Comparison of ENCODE assay signal across 30 cellular contexts in the genomic region with DNA sequence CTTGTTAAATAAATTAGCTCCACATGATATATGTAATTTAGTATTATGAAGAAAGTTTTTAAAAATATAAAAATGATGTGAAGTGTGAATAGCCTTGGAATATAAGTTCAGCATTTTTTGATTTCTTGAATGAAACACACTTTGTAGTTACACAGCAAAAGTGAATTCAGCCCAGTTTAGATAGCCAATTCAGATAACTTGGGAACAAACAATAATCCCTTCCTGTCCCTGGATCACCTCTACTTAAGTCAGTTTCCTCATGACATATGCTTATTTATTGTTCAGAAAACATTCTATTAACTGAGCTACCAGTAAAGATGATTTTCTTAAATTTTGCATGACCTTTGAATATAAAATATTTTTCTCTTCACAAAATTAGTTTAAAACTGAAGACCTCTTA.
"Had no signal": no experiment of that assay in that cellular context is flagged by ENCODE, and none has a peak within 500 bp of the region (broad histone marks: within the 10 kb centered on the region; RNA-seq: fewer than 3 reads in every experiment).

No MANE protein-coding gene starts in this region.

- H3K27me3 ChIP-seq: ascending aorta, breast epithelium, cardiac muscle cell, colonic mucosa, esophagus squamous epithelium had no signal

- ATAC-seq: activated CD4-positive, alpha-beta T cell treated with anti-CD3 and anti-CD28 coated beads for 36 hours; activated naive CD4-positive, alpha-beta T cell treated with anti-CD3 and anti-CD28 coated beads, Interleukin-2, amount 50 U/mL, for 72 hours; activated T-cell treated with anti-CD3 and anti-CD28 coated beads, Interleukin-2, amount 50 U/mL, for 72 hours; T-cell had no signal

- DNase-seq: activated CD4-positive, alpha-beta memory T cell treated with anti-CD3 and anti-CD28 coated beads, Interleukin-2, amount 10 ng/mL, durations not matched to agents 7 days and 5 days; activated CD4-positive, alpha-beta T cell treated with anti-CD3 and anti-CD28 coated beads for 36 hours; activated CD4-positive, alpha-beta T cell treated with anti-CD3 and anti-CD28 coated beads, Interleukin-2, amount 10 ng/mL, durations not matched to agents 24 days and 14 days; activated CD4-positive, CD25-positive, alpha-beta regulatory T cell; activated CD4-positive, CD25-positive, alpha-beta regulatory T cell treated with anti-CD3 and anti-CD28 coated beads, Interleukin-2, amount 50 U/mL, for 72 hours; activated CD8-positive, alpha-beta memory T cell treated with anti-CD3 and anti-CD28 coated beads, Interleukin-2, amount 50 U/mL, for 48 hours; activated gamma-delta T cell; activated naive CD4-positive, alpha-beta T cell; activated naive CD4-positive, alpha-beta T cell treated with anti-CD3 and anti-CD28 coated beads, Interleukin-2, amount 10 ng/mL, durations not matched to agents 7 days and 5 days; activated naive CD8-positive, alpha-beta T cell treated with anti-CD3 and anti-CD28 coated beads, Interleukin-2, amount 10 ng/mL, durations not matched to agents 7 days and 5 days; activated T-cell treated with anti-CD3 and anti-CD28 coated beads for 4 hours; activated T-cell treated with anti-CD3 and anti-CD28 coated beads, Interleukin-2, amount 50 U/mL, for 24 hours; activated T-cell treated with anti-CD3 and anti-CD28 coated beads, Interleukin-2, amount 50 U/mL, for 72 hours; central memory CD4-positive, alpha-beta T cell; cerebellar nuclear complex; colonic mucosa; dorsolateral prefrontal cortex; effector memory CD4-positive, alpha-beta T cell; endodermal cell; esophagus squamous epithelium; foreskin fibroblast; head of caudate nucleus; T-cell; T-helper 9 cell had no signal

- FAIRE-seq: frontal cortex had no signal

- H3K4me1 ChIP-seq: ascending aorta, breast epithelium, colonic mucosa, esophagus squamous epithelium had no signal

- H3K4me3 ChIP-seq: ascending aorta, breast epithelium, cardiac muscle cell, colonic mucosa, dorsolateral prefrontal cortex, esophagus squamous epithelium had no signal

- H3K27ac ChIP-seq: ascending aorta, breast epithelium, cardiac muscle cell, colonic mucosa, dorsolateral prefrontal cortex, epithelial cell of prostate, esophagus squamous epithelium had no signal

- H3K9me3 ChIP-seq: ascending aorta, breast epithelium, colonic mucosa, esophagus squamous epithelium had no signal

- H3K36me3 ChIP-seq: ascending aorta, breast epithelium, cardiac muscle cell, colonic mucosa, esophagus squamous epithelium had no signal
